In the genomic region with DNA sequence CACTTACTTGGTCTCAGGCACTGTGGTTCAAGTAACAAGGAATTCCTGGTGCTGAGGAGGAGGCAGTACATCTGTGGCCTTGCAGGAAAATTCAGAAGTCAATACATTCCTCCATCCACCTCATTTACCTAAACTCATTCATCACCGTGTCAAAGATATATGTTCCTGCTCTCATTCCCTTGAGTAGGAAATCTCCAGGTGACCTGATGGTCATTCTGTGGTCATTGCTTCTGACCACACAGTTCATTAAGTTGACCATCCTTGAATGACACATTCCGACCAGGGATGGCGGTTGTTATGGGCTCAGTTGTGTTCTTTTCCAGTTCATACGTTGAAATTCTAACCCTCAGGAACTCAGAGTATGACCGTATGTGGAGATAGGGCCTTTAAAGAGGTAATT, we compare ENCODE assay signal across 1 cellular context.
TF ChIP-seq lines count a peak whose summit lies in the region.

No MANE protein-coding gene starts in this region.

TF ChIP-seq in WTC11, 78 proteins besides CTCF, POLR2A, EP300 and RAD21 (continued from another document):
- TF ChIP-seq CBFB (CRISPR knock-in tag; IDR thresholded peaks at IDR 0.05; ENCODE audit: low read depth) (no peak), IRF2 (CRISPR knock-in tag; IDR thresholded peaks at IDR 0.05; ENCODE audit: borderline replicate concordance, low read depth) (no peak), ZNF219 (CRISPR knock-in tag; IDR thresholded peaks at IDR 0.05; ENCODE audit: borderline replicate concordance) (no peak), MAX (CRISPR knock-in tag; IDR thresholded peaks at IDR 0.05) (no peak), FOXP4 (CRISPR knock-in tag; IDR thresholded peaks at IDR 0.05) (no peak), ATF1 (CRISPR knock-in tag; IDR thresholded peaks at IDR 0.05) (no peak), HMGA2 (CRISPR knock-in tag; IDR thresholded peaks at IDR 0.05) (no peak), FOXJ3 (CRISPR knock-in tag; IDR thresholded peaks at IDR 0.05; ENCODE audit: borderline replicate concordance) (no peak), TEAD4 (CRISPR knock-in tag; IDR thresholded peaks at IDR 0.05) (no peak)
- TF ChIP-seq, protein P1, sequence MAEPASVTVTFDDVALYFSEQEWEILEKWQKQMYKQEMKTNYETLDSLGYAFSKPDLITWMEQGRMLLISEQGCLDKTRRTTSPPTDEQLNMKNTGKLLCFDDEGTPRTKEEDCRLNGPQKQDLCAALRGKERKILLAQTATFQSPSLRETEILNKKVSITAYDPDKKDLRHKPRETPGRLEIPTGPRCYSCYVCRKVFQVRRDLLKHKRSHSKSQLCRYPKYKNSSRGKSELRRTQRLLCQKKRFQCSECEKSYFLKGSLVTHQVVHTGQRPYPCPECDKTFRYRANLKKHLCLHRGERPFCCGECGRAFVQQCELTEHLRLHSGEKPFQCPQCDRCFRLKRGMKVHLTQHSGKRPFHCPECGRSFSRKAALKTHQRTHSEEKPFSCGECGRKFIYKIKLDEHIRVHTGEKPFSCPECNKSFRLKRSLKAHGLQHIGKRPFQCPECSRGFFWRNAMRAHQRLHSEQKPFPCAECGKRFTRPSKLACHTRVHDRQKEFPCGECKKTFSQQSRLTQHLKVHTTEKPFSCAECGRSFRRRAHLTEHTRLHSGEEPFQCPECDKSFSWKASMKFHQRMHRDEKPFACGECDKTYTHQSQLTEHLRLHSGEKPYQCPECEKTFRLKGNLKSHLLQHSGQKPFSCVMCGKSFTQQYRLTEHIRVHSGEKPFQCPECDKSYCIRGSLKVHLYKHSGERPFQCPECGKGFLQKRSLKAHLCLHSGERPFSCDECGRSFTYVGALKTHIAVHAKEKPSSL (CRISPR knock-in tag; conservative IDR thresholded peaks at IDR 0.05), result no peak
- TF ChIP-seq, protein P2, sequence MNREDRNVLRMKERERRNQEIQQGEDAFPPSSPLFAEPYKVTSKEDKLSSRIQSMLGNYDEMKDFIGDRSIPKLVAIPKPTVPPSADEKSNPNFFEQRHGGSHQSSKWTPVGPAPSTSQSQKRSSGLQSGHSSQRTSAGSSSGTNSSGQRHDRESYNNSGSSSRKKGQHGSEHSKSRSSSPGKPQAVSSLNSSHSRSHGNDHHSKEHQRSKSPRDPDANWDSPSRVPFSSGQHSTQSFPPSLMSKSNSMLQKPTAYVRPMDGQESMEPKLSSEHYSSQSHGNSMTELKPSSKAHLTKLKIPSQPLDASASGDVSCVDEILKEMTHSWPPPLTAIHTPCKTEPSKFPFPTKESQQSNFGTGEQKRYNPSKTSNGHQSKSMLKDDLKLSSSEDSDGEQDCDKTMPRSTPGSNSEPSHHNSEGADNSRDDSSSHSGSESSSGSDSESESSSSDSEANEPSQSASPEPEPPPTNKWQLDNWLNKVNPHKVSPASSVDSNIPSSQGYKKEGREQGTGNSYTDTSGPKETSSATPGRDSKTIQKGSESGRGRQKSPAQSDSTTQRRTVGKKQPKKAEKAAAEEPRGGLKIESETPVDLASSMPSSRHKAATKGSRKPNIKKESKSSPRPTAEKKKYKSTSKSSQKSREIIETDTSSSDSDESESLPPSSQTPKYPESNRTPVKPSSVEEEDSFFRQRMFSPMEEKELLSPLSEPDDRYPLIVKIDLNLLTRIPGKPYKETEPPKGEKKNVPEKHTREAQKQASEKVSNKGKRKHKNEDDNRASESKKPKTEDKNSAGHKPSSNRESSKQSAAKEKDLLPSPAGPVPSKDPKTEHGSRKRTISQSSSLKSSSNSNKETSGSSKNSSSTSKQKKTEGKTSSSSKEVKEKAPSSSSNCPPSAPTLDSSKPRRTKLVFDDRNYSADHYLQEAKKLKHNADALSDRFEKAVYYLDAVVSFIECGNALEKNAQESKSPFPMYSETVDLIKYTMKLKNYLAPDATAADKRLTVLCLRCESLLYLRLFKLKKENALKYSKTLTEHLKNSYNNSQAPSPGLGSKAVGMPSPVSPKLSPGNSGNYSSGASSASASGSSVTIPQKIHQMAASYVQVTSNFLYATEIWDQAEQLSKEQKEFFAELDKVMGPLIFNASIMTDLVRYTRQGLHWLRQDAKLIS (CRISPR knock-in tag; IDR thresholded peaks at IDR 0.05; ENCODE audit: borderline replicate concordance), result no peak
